1 cellular context compared by ENCODE assay signal in the genomic region with DNA sequence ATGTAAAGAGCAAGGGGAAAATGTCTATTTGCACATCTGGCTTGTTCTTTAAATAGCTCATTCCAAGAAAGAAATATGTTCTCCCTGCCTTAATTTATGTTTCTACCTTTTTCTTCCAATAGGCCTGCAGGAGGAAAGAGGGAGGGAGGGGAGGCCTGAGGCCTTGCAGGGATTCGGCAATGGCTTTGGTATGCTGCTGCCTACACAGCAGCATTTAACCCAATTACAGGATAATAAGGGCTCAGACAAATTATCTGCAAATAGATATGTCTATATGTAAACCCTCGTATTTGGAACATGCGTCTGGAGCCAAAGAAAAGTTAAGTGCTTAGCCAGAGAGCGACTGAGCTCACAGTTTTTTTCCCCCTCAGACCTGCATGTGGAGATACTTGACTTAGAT.
A peak's percentile ranks its signal among the peaks of the same experiment; 100 is the strongest.
TF ChIP-seq lines count a peak whose summit lies in the region.

No MANE protein-coding gene starts in this region.

TF ChIP-seq in SK-N-SH treated with all-trans-retinoic acid at 6 μM for 48 hours, 23 proteins besides CTCF, POLR2A, EP300 and RAD21 (continued from another document):
- TF ChIP-seq, protein P1, sequence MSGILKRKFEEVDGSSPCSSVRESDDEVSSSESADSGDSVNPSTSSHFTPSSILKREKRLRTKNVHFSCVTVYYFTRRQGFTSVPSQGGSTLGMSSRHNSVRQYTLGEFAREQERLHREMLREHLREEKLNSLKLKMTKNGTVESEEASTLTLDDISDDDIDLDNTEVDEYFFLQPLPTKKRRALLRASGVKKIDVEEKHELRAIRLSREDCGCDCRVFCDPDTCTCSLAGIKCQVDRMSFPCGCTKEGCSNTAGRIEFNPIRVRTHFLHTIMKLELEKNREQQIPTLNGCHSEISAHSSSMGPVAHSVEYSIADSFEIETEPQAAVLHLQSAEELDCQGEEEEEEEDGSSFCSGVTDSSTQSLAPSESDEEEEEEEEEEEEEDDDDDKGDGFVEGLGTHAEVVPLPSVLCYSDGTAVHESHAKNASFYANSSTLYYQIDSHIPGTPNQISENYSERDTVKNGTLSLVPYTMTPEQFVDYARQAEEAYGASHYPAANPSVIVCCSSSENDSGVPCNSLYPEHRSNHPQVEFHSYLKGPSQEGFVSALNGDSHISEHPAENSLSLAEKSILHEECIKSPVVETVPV (CRISPR knock-in tag; IDR thresholded peaks at IDR 0.05), result 0 out of 2 replicates have a peak, but pooled peaks have one; percentile 10
- TF ChIP-seq ISL1 (CRISPR knock-in tag; IDR thresholded peaks at IDR 0.05), result peak; percentile 91
- TF ChIP-seq ZNF70 (CRISPR knock-in tag; IDR thresholded peaks at IDR 0.05), result no peak
- TF ChIP-seq ZNF565 (CRISPR knock-in tag; conservative IDR thresholded peaks at IDR 0.05; ENCODE audit: low read depth), result no peak
- peak; percentile 23; the same call in 1 of the 2 replicates for TF ChIP-seq TCF4 (CRISPR knock-in tag; IDR thresholded peaks at IDR 0.05; ENCODE audit: borderline replicate concordance)
- TF ChIP-seq BACH2 (CRISPR knock-in tag; IDR thresholded peaks at IDR 0.05; ENCODE audit: borderline replicate concordance), result no peak
- no peak for TF ChIP-seq TOX (CRISPR knock-in tag; IDR thresholded peaks at IDR 0.05; ENCODE audit: borderline replicate concordance)
- TF ChIP-seq, protein P2, sequence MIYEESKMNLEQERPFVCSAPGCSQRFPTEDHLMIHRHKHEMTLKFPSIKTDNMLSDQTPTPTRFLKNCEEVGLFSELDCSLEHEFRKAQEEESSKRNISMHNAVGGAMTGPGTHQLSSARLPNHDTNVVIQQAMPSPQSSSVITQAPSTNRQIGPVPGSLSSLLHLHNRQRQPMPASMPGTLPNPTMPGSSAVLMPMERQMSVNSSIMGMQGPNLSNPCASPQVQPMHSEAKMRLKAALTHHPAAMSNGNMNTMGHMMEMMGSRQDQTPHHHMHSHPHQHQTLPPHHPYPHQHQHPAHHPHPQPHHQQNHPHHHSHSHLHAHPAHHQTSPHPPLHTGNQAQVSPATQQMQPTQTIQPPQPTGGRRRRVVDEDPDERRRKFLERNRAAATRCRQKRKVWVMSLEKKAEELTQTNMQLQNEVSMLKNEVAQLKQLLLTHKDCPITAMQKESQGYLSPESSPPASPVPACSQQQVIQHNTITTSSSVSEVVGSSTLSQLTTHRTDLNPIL (CRISPR knock-in tag; IDR thresholded peaks at IDR 0.05; ENCODE audit: low read depth), result peak; percentile 68
- TF ChIP-seq, protein P3, sequence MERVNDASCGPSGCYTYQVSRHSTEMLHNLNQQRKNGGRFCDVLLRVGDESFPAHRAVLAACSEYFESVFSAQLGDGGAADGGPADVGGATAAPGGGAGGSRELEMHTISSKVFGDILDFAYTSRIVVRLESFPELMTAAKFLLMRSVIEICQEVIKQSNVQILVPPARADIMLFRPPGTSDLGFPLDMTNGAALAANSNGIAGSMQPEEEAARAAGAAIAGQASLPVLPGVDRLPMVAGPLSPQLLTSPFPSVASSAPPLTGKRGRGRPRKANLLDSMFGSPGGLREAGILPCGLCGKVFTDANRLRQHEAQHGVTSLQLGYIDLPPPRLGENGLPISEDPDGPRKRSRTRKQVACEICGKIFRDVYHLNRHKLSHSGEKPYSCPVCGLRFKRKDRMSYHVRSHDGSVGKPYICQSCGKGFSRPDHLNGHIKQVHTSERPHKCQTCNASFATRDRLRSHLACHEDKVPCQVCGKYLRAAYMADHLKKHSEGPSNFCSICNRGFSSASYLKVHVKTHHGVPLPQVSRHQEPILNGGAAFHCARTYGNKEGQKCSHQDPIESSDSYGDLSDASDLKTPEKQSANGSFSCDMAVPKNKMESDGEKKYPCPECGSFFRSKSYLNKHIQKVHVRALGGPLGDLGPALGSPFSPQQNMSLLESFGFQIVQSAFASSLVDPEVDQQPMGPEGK (CRISPR knock-in tag; IDR thresholded peaks at IDR 0.05; ENCODE audit: borderline replicate concordance), result no peak
